ENCODE assay signal across 9 cellular contexts in genomic region chr10:48670978-48671913, GRCh38. TPM values are rescaled to one million over a fixed set of nuclear protein-coding genes. Genes with fewer than 3 reads are reported as not detected.
DNase-seq lines count a peak whose midpoint lies in the region; ATAC-seq and TF ChIP-seq lines count a peak whose summit lies in the region.
"Had no signal": no experiment of that assay in that cellular context is flagged by ENCODE, and none has a peak within 500 bp of the region (broad histone marks: within the 10 kb centered on the region; RNA-seq: fewer than 3 reads in every experiment).

No MANE protein-coding gene starts in this region.

- H3K4me1 Mint-ChIP-seq in neural crest cell, result peaks cover 10% of the 10 kb centered on the region
- H3K4me1 Mint-ChIP-seq in progenitor cell of endocrine pancreas (ENCODE audit: low read depth), result no peaks in the 10 kb centered on the region
- no peaks in the 10 kb centered on the region for H3K4me1 Mint-ChIP-seq in activated T-helper 17 cell treated with anti-CD3 and anti-CD28 coated beads, Interleukin-2, amount 50 U/mL, for 72 hours

- H3K9me3 Mint-ChIP-seq in neural crest cell, result no peaks in the 10 kb centered on the region
- H3K9me3 Mint-ChIP-seq in progenitor cell of endocrine pancreas (ENCODE audit: low read depth), result no peaks in the 10 kb centered on the region
- H3K9me3 Mint-ChIP-seq in activated T-helper 17 cell treated with anti-CD3 and anti-CD28 coated beads, Interleukin-2, amount 50 U/mL, for 72 hours, result no peaks in the 10 kb centered on the region

- H3K27ac Mint-ChIP-seq in neural crest cell (ENCODE audit: unreplicated experiment) (no peak overlapping the region), progenitor cell of endocrine pancreas (no peak overlapping the region)
- no peak overlapping the region for H3K27ac Mint-ChIP-seq in activated T-helper 17 cell treated with anti-CD3 and anti-CD28 coated beads, Interleukin-2, amount 50 U/mL, for 72 hours

- H3K36me3 Mint-ChIP-seq in neural crest cell (ENCODE audit: low read depth) (no peaks in the 10 kb centered on the region), progenitor cell of endocrine pancreas (ENCODE audit: insufficient read depth) (no peaks in the 10 kb centered on the region)
- H3K36me3 Mint-ChIP-seq in activated T-helper 17 cell treated with anti-CD3 and anti-CD28 coated beads, Interleukin-2, amount 50 U/mL, for 72 hours (ENCODE audit: low read depth), result no peaks in the 10 kb centered on the region

- TF ChIP-seq CTCF in neural crest cell (conservative IDR thresholded peaks at IDR 0.05) (no peak), progenitor cell of endocrine pancreas (IDR thresholded peaks at IDR 0.05; ENCODE audit: unreplicated experiment) (no peak)

- H3K4me3 Mint-ChIP-seq in neural crest cell (no peak overlapping the region), progenitor cell of endocrine pancreas (ENCODE audit: low read depth) (no peak overlapping the region)
- H3K4me3 Mint-ChIP-seq in activated T-helper 17 cell treated with anti-CD3 and anti-CD28 coated beads, Interleukin-2, amount 50 U/mL, for 72 hours, result no peak overlapping the region

- H3K27me3 Mint-ChIP-seq in neural crest cell (ENCODE audit: low read depth), result peaks cover 2% of the 10 kb centered on the region
- H3K27me3 Mint-ChIP-seq in progenitor cell of endocrine pancreas, result peaks cover 19% of the 10 kb centered on the region
- H3K27me3 Mint-ChIP-seq in activated T-helper 17 cell treated with anti-CD3 and anti-CD28 coated beads, Interleukin-2, amount 50 U/mL, for 72 hours, result peaks cover 8% of the 10 kb centered on the region

- ATAC-seq in GM18868 (IDR thresholded peaks at IDR 0.05; ENCODE audit: unreplicated experiment) (peak; percentile 73), HG02571 (IDR thresholded peaks at IDR 0.05; ENCODE audit: unreplicated experiment) (peak; percentile 64)
- ATAC-seq in activated T-helper 17 cell treated with anti-CD3 and anti-CD28 coated beads, Interleukin-2, amount 50 U/mL, for 72 hours (replicated peaks), result no peak

- DNase-seq in NAMALWA (ENCODE audit: low spot score), result peak; percentile 94
- peak; percentile 33 for DNase-seq in neural crest cell (ENCODE audit: low read depth, low spot score)
- no peak for DNase-seq in progenitor cell of endocrine pancreas (ENCODE audit: low spot score, unreplicated experiment)
- no peak for DNase-seq in SIG-M5 treated with dmso at 0.1 percent for 504 hours (lab: John Stamatoyannopoulos, UW; ENCODE audit: unreplicated experiment)
- no peak for DNase-seq in GOT3 (lab: John Stamatoyannopoulos, UW)
- DNase-seq: IMR-90 had no signal

RNA-seq across cellular contexts. Expression of gene WDFY4, which starts 13.4 kb away (rescaled TPM):
- total RNA-seq in neural crest cell (not detected in 2 replicates), progenitor cell of endocrine pancreas (0.07 and 0.16 TPM in 2 replicates)
- under 1 TPM; 0.35 to 0.90 TPM for total RNA-seq in activated T-helper 17 cell treated with anti-CD3 and anti-CD28 coated beads, Interleukin-2, amount 50 U/mL, for 72 hours
- total RNA-seq: IMR-90 had no signal

Comparison
In these comparisons a context has a peak if more than half of its experiments do, and no peak if none do; other contexts are left out.
1. DNase-seq: peak in NAMALWA (single experiment) and neural crest cell (single experiment); none in progenitor cell of endocrine pancreas (single experiment), SIG-M5 treated with dmso at 0.1 percent for 504 hours (single experiment) and GOT3 (single experiment).